Comparison of ENCODE assay signal across 28 cellular contexts in the genomic region with DNA sequence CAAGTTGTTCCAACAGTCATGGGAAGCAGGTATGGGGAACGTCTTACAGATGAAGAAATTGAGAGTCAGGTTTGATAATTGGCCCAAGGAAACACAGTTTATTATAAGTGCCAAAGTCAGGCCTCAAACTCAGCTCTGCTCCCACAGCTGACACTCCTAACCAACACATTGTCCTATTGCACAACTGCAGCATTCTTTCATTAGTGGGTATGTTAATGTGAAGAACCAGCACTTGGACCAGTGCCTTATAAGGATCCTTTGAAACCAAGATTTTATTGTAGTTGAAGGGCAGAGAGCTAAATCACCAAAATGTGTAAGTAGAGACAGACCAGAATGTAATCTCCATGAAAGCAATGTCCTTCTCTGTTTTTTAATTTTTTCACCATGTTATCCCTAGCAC. TPM values are rescaled to one million over a fixed set of nuclear protein-coding genes. Genes with fewer than 3 reads are reported as not detected.
DNase-seq lines count a peak whose midpoint lies in the region; ATAC-seq, FAIRE-seq and TF ChIP-seq lines count a peak whose summit lies in the region.
"Had no signal": no experiment of that assay in that cellular context is flagged by ENCODE, and none has a peak within 500 bp of the region (broad histone marks: within the 10 kb centered on the region; RNA-seq: fewer than 3 reads in every experiment).

No MANE protein-coding gene starts in this region.

- TF ChIP-seq CTCF in HepG2 (CRISPR knock-in tag; IDR thresholded peaks at IDR 0.05) (no peak), right lobe of liver (IDR thresholded peaks at IDR 0.05) (no peak), astrocyte of the spinal cord (IDR thresholded peaks at IDR 0.05; ENCODE audit: low read depth, low read length) (no peak), fibroblast of villous mesenchyme (IDR thresholded peaks at IDR 0.05; ENCODE audit: insufficient read depth, low read depth, low read length) (no peak)

- ATAC-seq in HepG2 (no peak), right lobe of liver (no peak), GM18517 (IDR thresholded peaks at IDR 0.05; ENCODE audit: unreplicated experiment) (no peak), HG03196 (IDR thresholded peaks at IDR 0.05; ENCODE audit: unreplicated experiment) (no peak)
- ATAC-seq: activated CD4-positive, CD25-positive, alpha-beta regulatory T cell treated with anti-CD3 and anti-CD28 coated beads, Interleukin-2, amount 50 U/mL, for 24 hours; body of pancreas; esophagus mucosa; K562 had no signal

- H3K4me2 ChIP-seq in HepG2 (ENCODE audit: low read depth, low read length), result no peak overlapping the region

- no peak overlapping the region for H3K4me3 Mint-ChIP-seq in activated CD4-positive, alpha-beta T cell treated with anti-CD3 and anti-CD28 coated beads, Interleukin-2, amount 10 ng/mL, durations not matched to agents 7 days and 5 days
- H3K4me3 Mint-ChIP-seq: activated CD4-positive, alpha-beta memory T cell treated with anti-CD3 and anti-CD28 coated beads, Interleukin-2, amount 10 ng/mL, durations not matched to agents 7 days and 5 days; activated naive CD8-positive, alpha-beta T cell had no signal

- TF ChIP-seq POLR2A in HepG2 (IDR thresholded peaks at IDR 0.05; ENCODE audit: insufficient read depth in 1 of 2, low read depth in 2 of 2, low read length in 2 of 2) (no peak), right lobe of liver (IDR thresholded peaks at IDR 0.05) (no peak)

- POLR2A ChIA-PET in HepG2 (lab: Yijun Ruan, JAX), result no interaction called here
- POLR2A ChIA-PET in activated CD4-positive, alpha-beta T cell treated with anti-CD3 and anti-CD28 coated beads, Interleukin-2, amount 10 ng/mL, durations not matched to agents 7 days and 5 days (lab: Charles Lee), result no interaction called here

- no peak overlapping the region for H3K9ac ChIP-seq in HepG2 (ENCODE audit: insufficient read depth, low read depth, low read length)

- H2AFZ ChIP-seq in HepG2 (ENCODE audit: low read length), result no peak overlapping the region

- in situ Hi-C loops in HepG2 (cut with HindIII; ENCODE audit: extremely low pct_ligation_motif_present, low pct_unique_long_range_greater_than_20kb) (no loop called here), astrocyte of the spinal cord (cut with HindIII; ENCODE audit: low sequenced_read_pairs) (no loop called here)

- H3K79me2 ChIP-seq in HepG2 (ENCODE audit: insufficient read depth, low read length), result no peaks in the 10 kb centered on the region

- no peaks in the 10 kb centered on the region for H3K36me3 ChIP-seq in HepG2 (replicated peaks in 1 of 2; ENCODE audit: control insufficient read depth in 1 of 2, insufficient read depth in 2 of 2, low read length in 2 of 2)
- H3K36me3 ChIP-seq in right lobe of liver, result no peaks in the 10 kb centered on the region
- H3K36me3 ChIP-seq: stomach, transverse colon had no signal

- BruUV-seq in HepG2 (replicated peaks; lab: Mats Ljungman, UMichigan), result no TSS peak

- H3K4me1 ChIP-seq in HepG2 (ENCODE audit: insufficient read depth, low read length) (no peaks in the 10 kb centered on the region), right lobe of liver (no peaks in the 10 kb centered on the region)
- H3K4me1 ChIP-seq: body of pancreas, Caco-2 had no signal

- 0% methylated on average over 1 of the region's 1 CpG for WGBS in HepG2 (ENCODE audit: low lambda C conversion rate)
- WGBS in right lobe of liver (ENCODE audit: insufficient coverage, low coverage, low lambda C conversion rate, missing lambda C conversion rate), result 67% methylated on average over 1 of the region's 1 CpG

- H3K36me3 Mint-ChIP-seq in activated CD4-positive, alpha-beta T cell treated with anti-CD3 and anti-CD28 coated beads, Interleukin-2, amount 10 ng/mL, durations not matched to agents 7 days and 5 days (ENCODE audit: low read depth), result no peaks in the 10 kb centered on the region
- H3K36me3 Mint-ChIP-seq: activated naive CD8-positive, alpha-beta T cell had no signal

- no peaks in the 10 kb centered on the region for H3K9me3 ChIP-seq in HepG2 (ENCODE audit: low read length)
- H3K9me3 ChIP-seq in right lobe of liver, result no peaks in the 10 kb centered on the region
- H3K9me3 ChIP-seq: body of pancreas, Caco-2, stomach, transverse colon had no signal

- no peaks in the 10 kb centered on the region for H3K9me3 Mint-ChIP-seq in activated CD4-positive, alpha-beta T cell treated with anti-CD3 and anti-CD28 coated beads, Interleukin-2, amount 10 ng/mL, durations not matched to agents 7 days and 5 days
- H3K9me3 Mint-ChIP-seq: activated CD4-positive, alpha-beta memory T cell treated with anti-CD3 and anti-CD28 coated beads, Interleukin-2, amount 10 ng/mL, durations not matched to agents 7 days and 5 days had no signal

- no peaks in the 10 kb centered on the region for H3K4me1 Mint-ChIP-seq in activated CD4-positive, alpha-beta T cell treated with anti-CD3 and anti-CD28 coated beads, Interleukin-2, amount 10 ng/mL, durations not matched to agents 7 days and 5 days
- H3K4me1 Mint-ChIP-seq: activated CD4-positive, alpha-beta memory T cell treated with anti-CD3 and anti-CD28 coated beads, Interleukin-2, amount 10 ng/mL, durations not matched to agents 7 days and 5 days had no signal

- no peak overlapping the region for H3K4me3 ChIP-seq in HepG2 (replicated peaks in 1 of 3; ENCODE audit: insufficient read depth in 1 of 3, low read depth in 2 of 3, low read length in 3 of 3)
- H3K4me3 ChIP-seq in right lobe of liver, result no peak overlapping the region
- H3K4me3 ChIP-seq in astrocyte of the spinal cord (ENCODE audit: low read depth, low read length), result no peak overlapping the region
- H3K4me3 ChIP-seq in fibroblast of villous mesenchyme (ENCODE audit: low read depth, low read length), result no peak overlapping the region
- H3K4me3 ChIP-seq: body of pancreas, K562, stomach, transverse colon had no signal

- CTCF ChIA-PET in HepG2 (lab: Yijun Ruan, JAX; ENCODE audit: low intra/inter-chr PET ratio, low total read pairs), result no interaction called here
- CTCF ChIA-PET in activated CD4-positive, alpha-beta T cell treated with anti-CD3 and anti-CD28 coated beads, Interleukin-2, amount 10 ng/mL, durations not matched to agents 7 days and 5 days (lab: Charles Lee), result interaction anchor here (1.5 kb wide), 1 partner anchor 68 kb away, joined by 3 read pairs; no protein-coding TSS in a partner anchor

- no peaks in the 10 kb centered on the region for H4K20me1 ChIP-seq in HepG2 (ENCODE audit: insufficient read depth, low read length)

- no peak for DNase-seq in HepG2 (ENCODE audit: low spot score)
- no peak for DNase-seq in right lobe of liver
- peak; percentile 50 for DNase-seq in astrocyte of the spinal cord (ENCODE audit: low read depth, low spot score)
- peak; percentile 62 for DNase-seq in fibroblast of villous mesenchyme (ENCODE audit: low read depth)
- no peak for DNase-seq in HuH-7.5 (ENCODE audit: low spot score)
- no peak for DNase-seq in activated CD4-positive, alpha-beta T cell treated with anti-CD3 and anti-CD28 coated beads, Interleukin-2, amount 10 ng/mL, durations not matched to agents 7 days and 5 days
- DNase-seq: 8988T; activated CD4-positive, alpha-beta memory T cell treated with anti-CD3 and anti-CD28 coated beads, Interleukin-2, amount 10 ng/mL, durations not matched to agents 7 days and 5 days; body of pancreas; Caco-2; DMS79; effector memory CD4-positive, alpha-beta T cell; H7; NCI-H524; SHP77; stimulated activated CD8-positive, alpha-beta memory T cell treated with anti-CD3 and anti-CD28 coated beads, Interleukin-4, amount 100 ng/mL, for 48 hours; stomach; transverse colon had no signal

- intact Hi-C loops in HepG2 (cut with micrococcal nuclease; ENCODE audit: unreplicated experiment), result no loop called here
- intact Hi-C loops in right lobe of liver (cut with DNase I), result no loop called here

- no peak for TF ChIP-seq EP300 in HepG2 (IDR thresholded peaks at IDR 0.05; ENCODE audit: low read depth in 2 of 2, low read length in 2 of 2)
- no peak for TF ChIP-seq EP300 in HepG2 (CRISPR knock-in tag; IDR thresholded peaks at IDR 0.05; ENCODE audit: borderline replicate concordance)

- no peak overlapping the region for H3K27ac ChIP-seq in HepG2 (ENCODE audit: extremely low read length, insufficient read depth, low read length)
- no peak overlapping the region for H3K27ac ChIP-seq in right lobe of liver
- H3K27ac ChIP-seq: body of pancreas, stomach, transverse colon had no signal

- TF ChIP-seq RAD21 in HepG2 (CRISPR knock-in tag; IDR thresholded peaks at IDR 0.05), result no peak

- FAIRE-seq in HepG2 (lab: Jason Lieb, UNC), result no peak
- FAIRE-seq: colon, GM12892, K562 had no signal

- H3K27me3 Mint-ChIP-seq in activated CD4-positive, alpha-beta T cell treated with anti-CD3 and anti-CD28 coated beads, Interleukin-2, amount 10 ng/mL, durations not matched to agents 7 days and 5 days, result no peaks in the 10 kb centered on the region
- H3K27me3 Mint-ChIP-seq: activated CD4-positive, alpha-beta memory T cell treated with anti-CD3 and anti-CD28 coated beads, Interleukin-2, amount 10 ng/mL, durations not matched to agents 7 days and 5 days; activated naive CD8-positive, alpha-beta T cell; progenitor cell of endocrine pancreas had no signal

- H3K27me3 ChIP-seq in HepG2 (ENCODE audit: control insufficient read depth in 1 of 2, insufficient read depth in 2 of 2, low read length in 2 of 2) (no peaks in the 10 kb centered on the region), right lobe of liver (no peaks in the 10 kb centered on the region)
- H3K27me3 ChIP-seq: body of pancreas, stomach, transverse colon had no signal

- no peak overlapping the region for H3K27ac Mint-ChIP-seq in activated CD4-positive, alpha-beta T cell treated with anti-CD3 and anti-CD28 coated beads, Interleukin-2, amount 10 ng/mL, durations not matched to agents 7 days and 5 days
- H3K27ac Mint-ChIP-seq: activated CD4-positive, alpha-beta memory T cell treated with anti-CD3 and anti-CD28 coated beads, Interleukin-2, amount 10 ng/mL, durations not matched to agents 7 days and 5 days; activated naive CD8-positive, alpha-beta T cell; activated T-helper 2 cell treated with anti-CD3 and anti-CD28 coated beads, Interferon-gamma antibody, Interleukin-2, Interleukin-4, amounts not matched to agents 10 μg/mL and 5 μg/mL and 100 μg/mL, durations not matched to agents 14 hours and 24 hours and 36 hours; progenitor cell of endocrine pancreas had no signal

RNA-seq across cellular contexts. Expression of gene GRIA1, which starts 56.1 kb away (rescaled TPM):
- total RNA-seq in HepG2 (2016; rRNA removed; fragmentation: Illumina TruSeq; extraction: Trizol) (not detected in 2 replicates), right lobe of liver (not detected), fibroblast of villous mesenchyme (8.1 and 22.5 TPM in 2 replicates)
- total RNA-seq in HepG2 (2016; cell fraction: cytosol; rRNA removed; fragmentation: Illumina TruSeq; extraction: Trizol; ENCODE audit: low read depth), result not detected in 2 replicates
- not detected in 2 replicates for total RNA-seq in HepG2 (2016; cell fraction: insoluble cytoplasmic fraction; rRNA removed; fragmentation: Illumina TruSeq; extraction: Trizol)
- total RNA-seq in HepG2 (2016; cell fraction: membrane; rRNA removed; fragmentation: Illumina TruSeq; extraction: Trizol), result not detected in 2 replicates
- not detected in 2 replicates for total RNA-seq in HepG2 (2016; cell fraction: nucleus; rRNA removed; fragmentation: Illumina TruSeq; extraction: Trizol)
- not detected in 2 replicates for polyA plus RNA-seq in HepG2 (2011; rRNA removed)
- polyA plus RNA-seq in HepG2 (2011; cell fraction: cytosol; rRNA removed), result not detected in 2 replicates
- polyA plus RNA-seq in HepG2 (2011; cell fraction: nucleus; rRNA removed), result not detected in 2 replicates
- not detected in 2 replicates for polyA plus RNA-seq in HepG2 (2012)
- not detected in 2 replicates for polyA plus RNA-seq in HepG2 (2016; cell fraction: cytosol; fragmentation: Illumina TruSeq; extraction: Trizol; ENCODE audit: low read depth)
- not detected in 2 replicates for polyA plus RNA-seq in HepG2 (2016; cell fraction: insoluble cytoplasmic fraction; fragmentation: Illumina TruSeq; extraction: Trizol; ENCODE audit: low read depth)
- not detected in 2 replicates for polyA plus RNA-seq in HepG2 (2016; cell fraction: membrane; fragmentation: Illumina TruSeq; extraction: Trizol; ENCODE audit: low read depth)
- not detected in 2 replicates for polyA plus RNA-seq in HepG2 (2016; cell fraction: nucleus; fragmentation: Illumina TruSeq; extraction: Trizol; ENCODE audit: insufficient read depth, low read depth)
- not detected in 2 replicates for polyA minus RNA-seq in HepG2 (2011; rRNA and poly(A)+ RNA removed; ENCODE audit: low replicate concordance)
- not detected in 2 replicates for polyA minus RNA-seq in HepG2 (2011; cell fraction: cytosol; rRNA and poly(A)+ RNA removed)
- not detected in 2 replicates for polyA minus RNA-seq in HepG2 (2011; cell fraction: nucleus; rRNA and poly(A)+ RNA removed)
- not detected for total RNA-seq in activated CD4-positive, alpha-beta T cell treated with anti-CD3 and anti-CD28 coated beads, Interleukin-2, amount 10 ng/mL, durations not matched to agents 7 days and 5 days
- total RNA-seq: activated CD4-positive, alpha-beta memory T cell treated with anti-CD3 and anti-CD28 coated beads, Interleukin-2, amount 10 ng/mL, durations not matched to agents 7 days and 5 days; activated T-helper 2 cell treated with anti-CD3 and anti-CD28 coated beads, Interferon-gamma antibody, Interleukin-2, Interleukin-4, amounts not matched to agents 10 μg/mL and 5 μg/mL and 100 μg/mL, durations not matched to agents 14 hours and 24 hours and 36 hours; Caco-2; esophagus mucosa; K562; progenitor cell of endocrine pancreas had no signal
- polyA plus RNA-seq: K562 had no signal

Comparison
In these comparisons a context has a peak if more than half of its experiments do, and no peak if none do; other contexts are left out.
1. DNase-seq: peak in astrocyte of the spinal cord (single experiment) and fibroblast of villous mesenchyme (single experiment); none in HepG2 (single experiment), right lobe of liver (0 of 3), HuH-7.5 (single experiment) and activated CD4-positive, alpha-beta T cell treated with anti-CD3 and anti-CD28 coated beads, Interleukin-2, amount 10 ng/mL, durations not matched to agents 7 days and 5 days (single experiment).